ENCODE assay signal across 14 cellular contexts in genomic region chr7:779480-779879, GRCh38.
"Had no signal": no experiment of that assay in that cellular context is flagged by ENCODE, and none has a peak within 500 bp of the region (broad histone marks: within the 10 kb centered on the region; RNA-seq: fewer than 3 reads in every experiment).

No MANE protein-coding gene starts in this region.

- H3K4me1 ChIP-seq: ascending aorta, colonic mucosa, foreskin keratinocyte, pancreas, uterus had no signal

- H3K36me3 ChIP-seq: colonic mucosa, uterus had no signal

- H3K9me3 ChIP-seq: ascending aorta, colonic mucosa, pancreas, stomach, thyroid gland, uterus had no signal

- H3K4me3 ChIP-seq: ascending aorta, cardiac muscle cell, colonic mucosa, pancreas, stomach, thyroid gland, uterus had no signal

- ATAC-seq: activated CD4-positive, CD25-positive, alpha-beta regulatory T cell treated with anti-CD3 and anti-CD28 coated beads, Interleukin-2, amount 50 U/mL, for 24 hours; activated naive CD8-positive, alpha-beta T cell treated with anti-CD3 and anti-CD28 coated beads, Interleukin-2, amount 50 U/mL, for 24 hours; foreskin keratinocyte; pancreas had no signal

- H3K27ac ChIP-seq: ascending aorta, cardiac muscle cell, colonic mucosa, foreskin keratinocyte, pancreas, thyroid gland, uterus had no signal

- H3K27me3 ChIP-seq: ascending aorta, cardiac muscle cell, colonic mucosa, foreskin keratinocyte, pancreas, stomach, thyroid gland, uterus had no signal

- DNase-seq: activated CD4-positive, alpha-beta memory T cell treated with anti-CD3 and anti-CD28 coated beads, Interleukin-2, amount 10 ng/mL, durations not matched to agents 7 days and 5 days; activated CD8-positive, alpha-beta memory T cell treated with anti-CD3 and anti-CD28 coated beads, Interleukin-2, amount 50 U/mL, for 4 hours; activated naive CD4-positive, alpha-beta T cell treated with Interleukin-2 at 50 U/mL for 16 hours; activated naive CD8-positive, alpha-beta T cell treated with anti-CD3 and anti-CD28 coated beads, Interleukin-2, amount 50 U/mL, for 24 hours; colonic mucosa; foreskin keratinocyte; islet precursor cell; stomach; uterus had no signal
